ENCODE assay signal across 27 cellular contexts in the genomic region with DNA sequence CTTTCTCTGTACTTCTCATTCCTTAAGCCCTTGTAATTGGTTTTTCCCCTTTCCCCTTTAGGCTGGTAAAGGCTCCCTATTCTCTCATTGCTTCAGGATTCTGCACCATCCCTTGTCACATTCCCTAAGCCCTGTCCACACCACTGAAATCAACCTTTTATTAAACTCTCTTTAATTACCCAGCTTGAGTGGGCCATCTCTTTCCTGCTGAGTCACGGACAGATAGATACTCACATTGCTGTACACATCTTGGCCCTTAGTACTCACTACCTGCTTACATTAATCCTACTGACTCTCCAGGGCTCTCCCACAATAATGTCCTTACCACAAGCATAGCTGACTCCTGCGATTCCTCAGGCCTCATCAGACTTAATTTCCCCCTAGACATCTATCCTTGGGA.
"Had no signal": no experiment of that assay in that cellular context is flagged by ENCODE, and none has a peak within 500 bp of the region (broad histone marks: within the 10 kb centered on the region; RNA-seq: fewer than 3 reads in every experiment).

No MANE protein-coding gene starts in this region.

- FAIRE-seq: urothelium cell line had no signal

- ATAC-seq: stimulated activated effector memory CD8-positive, alpha-beta T cell treated with anti-CD3 and anti-CD28 coated beads, Interleukin-12 subunit alpha, Interleukin-12 subunit beta, amount 100 ng/mL, for 72 hours; stimulated activated memory B cell treated with anti-CD40 and anti-IgM and Interleukin-4, amounts not matched to agents 10 μg/mL and 1 μg/mL and 100 μg/mL, for 72 hours; stimulated activated naive B cell treated with anti-CD40 and anti-IgM and Interleukin-4, amounts not matched to agents 10 μg/mL and 1 μg/mL and 100 μg/mL, for 72 hours; stimulated activated naive CD8-positive, alpha-beta T cell treated with anti-CD3 and anti-CD28 coated beads, Interleukin-15, amount 100 ng/mL, for 72 hours; stimulated activated naive CD8-positive, alpha-beta T cell treated with anti-CD3 and anti-CD28 coated beads, Interleukin-15, Interleukin-2, amounts not matched to agents 100 U/mL and 50 U/mL, for 24 hours; upper lobe of right lung had no signal

- H3K9me3 ChIP-seq: stomach, suprapubic skin, testis, thoracic aorta, thyroid gland, tibial artery, tibial nerve, transverse colon, upper lobe of left lung, upper lobe of right lung, uterus, vagina had no signal

- H3K27ac ChIP-seq: stomach, suprapubic skin, testis, thoracic aorta, thyroid gland, tibial artery, tibial nerve, transverse colon, upper lobe of left lung, upper lobe of right lung, uterus, vagina had no signal

- DNase-seq: stimulated activated CD4-positive, alpha-beta T cell treated with anti-CD3 and anti-CD28 coated beads, Interleukin-2, amount 100 ng/mL, for 48 hours; stimulated activated CD4-positive, alpha-beta T cell treated with anti-CD3 and anti-CD28 coated beads, Interleukin-4, amount 100 ng/mL, for 1 hour; stimulated activated CD4-positive, alpha-beta T cell treated with anti-CD3 and anti-CD28 coated beads, Interleukin-4, amount 100 ng/mL, for 24 hours; stimulated activated CD4-positive, alpha-beta T cell treated with anti-CD3 and anti-CD28 coated beads, Interleukin-4, amount 100 ng/mL, for 4 hours; stimulated activated CD8-positive, alpha-beta memory T cell treated with anti-CD3 and anti-CD28 coated beads, Interleukin-4, amount 100 ng/mL, for 48 hours; stimulated activated naive B cell treated with anti-CD40 and anti-IgM and Interleukin-4, amounts not matched to agents 10 μg/mL and 1 μg/mL and 100 μg/mL, for 72 hours; stimulated activated naive CD4-positive, alpha-beta T cell; stimulated activated naive CD4-positive, alpha-beta T cell treated with Interleukin-2 at 50 U/mL for 16 hours; stimulated activated naive CD8-positive, alpha-beta T cell treated with anti-CD3 and anti-CD28 coated beads, Interleukin-15, amount 100 ng/mL, for 72 hours; stimulated activated naive CD8-positive, alpha-beta T cell treated with anti-CD3 and anti-CD28 coated beads, Interleukin-15, Interleukin-2, amounts not matched to agents 100 U/mL and 50 U/mL, for 24 hours; stomach; substantia nigra; testis; thyroid gland; tibial artery; transverse colon; trophoblast cell; upper lobe of left lung; upper lobe of right lung; uterus had no signal

- H3K27me3 ChIP-seq: stomach, suprapubic skin, testis, thyroid gland, tibial artery, tibial nerve, upper lobe of left lung, upper lobe of right lung, uterus, vagina had no signal

- H3K4me3 ChIP-seq: stomach, suprapubic skin, testis, thoracic aorta, thyroid gland, tibial artery, tibial nerve, transverse colon, upper lobe of left lung, upper lobe of right lung, uterus, vagina had no signal

- H3K4me1 ChIP-seq: stomach, suprapubic skin, testis, thyroid gland, tibial artery, tibial nerve, transverse colon, upper lobe of left lung, upper lobe of right lung, uterus, vagina had no signal

- H3K36me3 ChIP-seq: stomach, suprapubic skin, thoracic aorta, thyroid gland, tibial artery, tibial nerve, transverse colon, upper lobe of left lung, upper lobe of right lung, uterus, vagina had no signal
